Comparison of ENCODE assay signal across 8 cellular contexts in the genomic region with DNA sequence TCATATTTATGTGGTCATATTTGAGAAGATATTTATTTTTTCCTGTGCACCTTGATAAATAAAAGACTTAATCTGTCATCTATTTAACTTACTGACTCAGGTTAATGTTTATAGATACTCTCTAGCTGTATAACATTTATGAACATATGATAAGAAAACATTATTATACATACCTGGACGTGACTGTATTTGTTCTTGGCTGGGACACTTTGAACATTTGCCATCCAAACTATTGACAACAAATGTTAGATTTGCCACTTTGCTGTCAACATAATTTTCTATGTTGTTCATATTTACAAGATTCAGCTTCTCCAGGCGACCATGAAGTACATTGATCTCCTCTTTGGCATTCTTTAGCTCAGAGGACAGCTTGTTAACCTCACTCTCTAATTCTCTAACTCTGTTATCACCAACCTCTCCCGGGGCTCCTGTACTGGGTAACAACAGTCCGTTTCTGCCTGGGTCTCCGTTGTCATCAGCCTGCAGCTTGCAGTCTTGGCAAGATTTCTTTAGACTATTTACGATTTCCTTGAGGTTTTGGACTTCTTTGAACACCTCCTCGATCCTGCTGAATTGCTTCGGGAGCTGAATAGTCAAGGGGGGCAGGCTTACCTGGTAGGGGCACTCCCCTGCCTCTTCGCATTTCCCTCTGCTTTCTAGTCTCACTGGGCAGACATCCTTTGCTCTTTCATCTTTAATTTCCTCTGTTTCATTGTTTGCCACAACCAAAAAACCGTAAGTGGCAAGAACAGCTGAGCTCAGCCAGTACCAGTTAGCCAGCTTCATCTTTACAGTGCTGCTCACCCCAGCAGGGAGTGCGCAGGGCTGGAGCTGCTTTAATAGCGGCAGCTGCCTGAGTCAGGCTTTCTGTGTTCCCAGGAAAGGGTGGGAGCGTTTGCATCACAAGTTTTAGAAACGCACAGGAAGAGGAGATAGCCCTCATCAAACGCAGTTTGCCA. TPM values are rescaled to one million over a fixed set of nuclear protein-coding genes. Genes with fewer than 3 reads are reported as not detected.
DNase-seq lines count a peak whose midpoint lies in the region; ATAC-seq and TF ChIP-seq lines count a peak whose summit lies in the region.

A gene with protein sequence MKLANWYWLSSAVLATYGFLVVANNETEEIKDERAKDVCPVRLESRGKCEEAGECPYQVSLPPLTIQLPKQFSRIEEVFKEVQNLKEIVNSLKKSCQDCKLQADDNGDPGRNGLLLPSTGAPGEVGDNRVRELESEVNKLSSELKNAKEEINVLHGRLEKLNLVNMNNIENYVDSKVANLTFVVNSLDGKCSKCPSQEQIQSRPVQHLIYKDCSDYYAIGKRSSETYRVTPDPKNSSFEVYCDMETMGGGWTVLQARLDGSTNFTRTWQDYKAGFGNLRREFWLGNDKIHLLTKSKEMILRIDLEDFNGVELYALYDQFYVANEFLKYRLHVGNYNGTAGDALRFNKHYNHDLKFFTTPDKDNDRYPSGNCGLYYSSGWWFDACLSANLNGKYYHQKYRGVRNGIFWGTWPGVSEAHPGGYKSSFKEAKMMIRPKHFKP (minus strand): TSS at position 812 of the 959 bp plus-strand sequence. CDS start 26 bp downstream, at position 786.

- peak within 1 kb of the TSS; percentile 17; the same call in 1 of the 2 replicates for H3K4ac ChIP-seq in IMR-90 (ENCODE audit: low read depth, low read length)

- ATAC-seq in IMR-90 (ENCODE audit: low read depth): peak; percentile 100
- ATAC-seq in GM19328 (IDR thresholded peaks at IDR 0.05; ENCODE audit: unreplicated experiment): no peak

- H3K27me3 Mint-ChIP-seq in activated CD4-positive, alpha-beta memory T cell treated with anti-CD3 and anti-CD28 coated beads, Interleukin-2, amount 10 ng/mL, durations not matched to agents 7 days and 5 days: no peaks in the 10 kb centered on the region

- POLR2A ChIA-PET in IMR-90 (lab: Charles Lee; ENCODE audit: unreplicated experiment): no interaction called here
- POLR2A ChIA-PET in activated CD4-positive, alpha-beta memory T cell treated with anti-CD3 and anti-CD28 coated beads, Interleukin-2, amount 10 ng/mL, durations not matched to agents 7 days and 5 days (lab: Charles Lee): interaction anchor here (1.2 to 1.8 kb wide), 3 partner anchors 40 to 77 kb away, joined by 4 to 8 read pairs (median 4); a partner anchor contains a TSS

- peak within 1 kb of the TSS; percentile 48 to 73 for H4K8ac ChIP-seq in IMR-90 (ENCODE audit: low read depth in 2 of 2, low read length in 2 of 2)

- CTCF ChIA-PET in IMR-90 (lab: Yijun Ruan, JAX): no interaction called here
- CTCF ChIA-PET in activated CD4-positive, alpha-beta memory T cell treated with anti-CD3 and anti-CD28 coated beads, Interleukin-2, amount 10 ng/mL, durations not matched to agents 7 days and 5 days (lab: Charles Lee): interaction anchor here (1.3 to 2.2 kb wide), 4 partner anchors 13 to 133 kb away, joined by 3 to 13 read pairs (median 8); a partner anchor contains a TSS

- TF ChIP-seq CTCF in IMR-90 (conservative IDR thresholded peaks at IDR 0.05; ENCODE audit: low read depth, low read length) (no peak), epithelial cell of proximal tubule (conservative IDR thresholded peaks at IDR 0.05; ENCODE audit: low read depth, low read length) (no peak)

- no peaks in the 10 kb centered on the region for H3K27me3 ChIP-seq in IMR-90 (ENCODE audit: control insufficient read depth, insufficient read depth, low read length)
- no peaks in the 10 kb centered on the region for H3K27me3 ChIP-seq in muscle layer of duodenum (ENCODE audit: low read depth, low read length)
- no peaks in the 10 kb centered on the region for H3K27me3 ChIP-seq in thymus (ENCODE audit: control insufficient read depth, insufficient read depth)

- no peak within 1 kb of the TSS for H2AK9ac ChIP-seq in IMR-90 (replicated peaks; ENCODE audit: low read depth, low read length, poor library complexity)

- peak within 1 kb of the TSS; percentile 77; the same call in 1 of the 2 replicates for H2BK20ac ChIP-seq in IMR-90 (ENCODE audit: low read depth, low read length)

- H2BK5ac ChIP-seq in IMR-90 (ENCODE audit: low read depth, low read length, poor library complexity, severe bottlenecking): no peak within 1 kb of the TSS

- H3K9me1 ChIP-seq in IMR-90 (ENCODE audit: insufficient read depth, low read length): peaks cover 3% of the 10 kb centered on the region; the same call in 1 of the 2 replicates

- peaks cover 4% of the 10 kb centered on the region for H3K36me3 Mint-ChIP-seq in activated CD4-positive, alpha-beta memory T cell treated with anti-CD3 and anti-CD28 coated beads, Interleukin-2, amount 10 ng/mL, durations not matched to agents 7 days and 5 days (ENCODE audit: low read depth)

- no peaks in the 10 kb centered on the region for H3K79me1 ChIP-seq in IMR-90 (ENCODE audit: low read depth in 1 of 2, low read length in 2 of 2)

- in situ Hi-C loops in IMR-90 (cut with MboI; ENCODE audit: low sequenced_read_pairs): no loop called here

- H3K36me3 ChIP-seq in IMR-90 (ENCODE audit: control insufficient read depth, insufficient read depth, low read length) (no peaks in the 10 kb centered on the region; the same call in 1 of the 2 replicates), muscle layer of duodenum (ENCODE audit: control insufficient read depth in 1 of 2, insufficient read depth in 2 of 2, low read length in 2 of 2) (peaks cover 0 to 3% of the 10 kb centered on the region in 2 donors), thymus (ENCODE audit: control insufficient read depth, insufficient read depth) (no peaks in the 10 kb centered on the region)

- peak within 1 kb of the TSS; percentile 39 for H4K5ac ChIP-seq in IMR-90 (ENCODE audit: low read depth, low read length)

- peak within 1 kb of the TSS; percentile 48; the same call in 1 of the 2 replicates for H4K91ac ChIP-seq in IMR-90 (ENCODE audit: insufficient read depth, low read depth, low read length)

- no peak within 1 kb of the TSS for H3K56ac ChIP-seq in IMR-90 (ENCODE audit: extremely low read depth, insufficient read depth, low read length)

- H3K18ac ChIP-seq in IMR-90 (ENCODE audit: low read depth, low read length): peak within 1 kb of the TSS; percentile 26; the same call in 1 of the 2 replicates

- H3K9ac ChIP-seq in IMR-90 (ENCODE audit: low read depth, low read length): peak within 1 kb of the TSS; percentile 82

- no peak for TF ChIP-seq RAD21 in IMR-90 (IDR thresholded peaks at IDR 0.05; ENCODE audit: low read length)

- no peaks in the 10 kb centered on the region for H3K9me3 ChIP-seq in IMR-90 (ENCODE audit: control insufficient read depth, insufficient read depth, low read length)
- H3K9me3 ChIP-seq in muscle layer of duodenum (ENCODE audit: control insufficient read depth in 1 of 2, low read length in 2 of 2): no peaks in the 10 kb centered on the region
- no peaks in the 10 kb centered on the region for H3K9me3 ChIP-seq in thymus (ENCODE audit: control insufficient read depth)

- peak within 1 kb of the TSS; percentile 40; the same call in 1 of the 2 replicates for H3K27ac ChIP-seq in IMR-90 (ENCODE audit: insufficient read depth, low read length)
- H3K27ac ChIP-seq in muscle layer of duodenum (ENCODE audit: low read length): peak within 1 kb of the TSS; percentile 93
- H3K27ac ChIP-seq in thymus (ENCODE audit: low read depth): peak within 1 kb of the TSS; percentile 11

- H3K27ac Mint-ChIP-seq in activated CD4-positive, alpha-beta memory T cell treated with anti-CD3 and anti-CD28 coated beads, Interleukin-2, amount 10 ng/mL, durations not matched to agents 7 days and 5 days: peak within 1 kb of the TSS; percentile 61

- H3K23ac ChIP-seq in IMR-90 (ENCODE audit: low read depth, low read length): peak within 1 kb of the TSS; percentile 31; the same call in 1 of the 2 replicates

- DNase-seq in AG20443 (ENCODE audit: low spot score) (peak; percentile 83), IMR-90 (peak; percentile 67), epithelial cell of proximal tubule (ENCODE audit: low read depth) (no peak), GM19238 (ENCODE audit: insufficient read length, low spot score) (no peak)
- DNase-seq in activated CD4-positive, alpha-beta memory T cell treated with anti-CD3 and anti-CD28 coated beads, Interleukin-2, amount 10 ng/mL, durations not matched to agents 7 days and 5 days: peak; percentile 44

- no TSS peak for BruUV-seq in IMR-90 (replicated peaks; lab: Mats Ljungman, UMichigan)

- H2AK5ac ChIP-seq in IMR-90 (ENCODE audit: low read depth, low read length): no peak within 1 kb of the TSS

- H3K4me3 Mint-ChIP-seq in activated CD4-positive, alpha-beta memory T cell treated with anti-CD3 and anti-CD28 coated beads, Interleukin-2, amount 10 ng/mL, durations not matched to agents 7 days and 5 days: peak within 1 kb of the TSS; percentile 78

- no peaks in the 10 kb centered on the region for H4K20me1 ChIP-seq in IMR-90 (ENCODE audit: insufficient read depth, low read length)

- 10% methylated on average over 2 of the region's 15 CpGs; no CpG with 5 or more reads in 1 of the 2 experiments for WGBS in IMR-90 (ENCODE audit: extremely low coverage in 2 of 2, insufficient read length in 1 of 2), 2 experiments
- 9% methylated on average over 15 of the region's 15 CpGs for WGBS in thymus

- H3K4me1 ChIP-seq in IMR-90 (ENCODE audit: control insufficient read depth, insufficient read depth, low read length) (no peaks in the 10 kb centered on the region; the same call in none of the 2 replicates), muscle layer of duodenum (ENCODE audit: control insufficient read depth in 1 of 2, insufficient read depth in 2 of 2, low read length in 2 of 2) (peaks cover 0 to 9% of the 10 kb centered on the region in 2 donors), thymus (ENCODE audit: control insufficient read depth, insufficient read depth, low read length) (peaks cover 3% of the 10 kb centered on the region)

- peak within 1 kb of the TSS; percentile 50 for H2BK120ac ChIP-seq in IMR-90 (ENCODE audit: low read depth, low read length)

- peak within 1 kb of the TSS; percentile 31 for H3K14ac ChIP-seq in IMR-90 (replicated peaks; ENCODE audit: low read depth, low read length)

- H3K9me3 Mint-ChIP-seq in activated CD4-positive, alpha-beta memory T cell treated with anti-CD3 and anti-CD28 coated beads, Interleukin-2, amount 10 ng/mL, durations not matched to agents 7 days and 5 days: no peaks in the 10 kb centered on the region

- H3K4me3 ChIP-seq in IMR-90 (ENCODE audit: insufficient read depth, low read depth, low read length): peak within 1 kb of the TSS; percentile 50
- H3K4me3 ChIP-seq in epithelial cell of proximal tubule (ENCODE audit: low read depth, low read length): peak within 1 kb of the TSS; percentile 53
- peak within 1 kb of the TSS; percentile 89 to 90 for H3K4me3 ChIP-seq in muscle layer of duodenum (ENCODE audit: low read depth in 1 of 2, low read length in 2 of 2)
- peak within 1 kb of the TSS; percentile 8 for H3K4me3 ChIP-seq in thymus (ENCODE audit: low read length)

- peak within 1 kb of the TSS; percentile 52; the same call in 1 of the 3 replicates for H2BK15ac ChIP-seq in IMR-90 (ENCODE audit: low read depth, low read length)

- peak within 1 kb of the TSS; percentile 84 for H2AFZ ChIP-seq in IMR-90 (replicated peaks; ENCODE audit: low read length, poor library complexity)

- intact Hi-C loops in IMR-90 (cut with micrococcal nuclease): loop anchor here (5.0 kb wide), 1 partner anchor 38 kb away; no protein-coding TSS in a partner anchor

- H3K4me1 Mint-ChIP-seq in activated CD4-positive, alpha-beta memory T cell treated with anti-CD3 and anti-CD28 coated beads, Interleukin-2, amount 10 ng/mL, durations not matched to agents 7 days and 5 days: peaks cover 46% of the 10 kb centered on the region

- TF ChIP-seq POLR2A in IMR-90 (IDR thresholded peaks at IDR 0.05; ENCODE audit: low read depth, low read length): no peak

- peak within 1 kb of the TSS; percentile 85 for H3K4me2 ChIP-seq in IMR-90 (ENCODE audit: low read depth, low read length)

- dilution Hi-C loops in IMR-90 (cut with HindIII; ENCODE audit: low sequenced_read_pairs, unreplicated experiment): no loop called here

RNA-seq across cellular contexts. Expression of the gene that starts here (rescaled TPM):
- total RNA-seq in IMR-90 (2012; rRNA removed) (0.56 and 1.3 TPM in 2 replicates), epithelial cell of proximal tubule (not detected in 2 replicates)
- polyA plus RNA-seq in IMR-90 (2012; rRNA removed) (0.32 and 0.47 TPM in 2 replicates), thymus (23.2 TPM)
- polyA plus RNA-seq in IMR-90 (2012; cell fraction: cytosol; rRNA removed): 0.16 and 0.18 TPM in 2 replicates
- polyA plus RNA-seq in IMR-90 (2012; cell fraction: nucleus; rRNA removed; ENCODE audit: low replicate concordance): 0.10 TPM in 1 of 2 replicates, not detected in the other
- 1 to 10 TPM; 4.1 to 4.2 TPM for total RNA-seq in activated CD4-positive, alpha-beta memory T cell treated with anti-CD3 and anti-CD28 coated beads, Interleukin-2, amount 10 ng/mL, durations not matched to agents 7 days and 5 days

Comparison
In these comparisons a context has a peak if more than half of its experiments do, and no peak if none do; other contexts are left out.
1. RNA of the gene that starts here (polyA plus RNA-seq): 23.2 TPM in thymus (single experiment); 0.10 to 0.47 TPM in IMR-90; every median in the first group is over 10 times any median in the second.
2. DNase-seq: peak in AG20443 (single experiment), IMR-90 (single experiment) and activated CD4-positive, alpha-beta memory T cell treated with anti-CD3 and anti-CD28 coated beads, Interleukin-2, amount 10 ng/mL, durations not matched to agents 7 days and 5 days (single experiment); none in epithelial cell of proximal tubule (single experiment) and GM19238 (single experiment).
3. H3K27ac ChIP-seq: peak in every context shown above with its lines; median percentile 93 in muscle layer of duodenum; 40 in IMR-90; 11 in thymus.
4. H3K4me3 ChIP-seq: peak in every context shown above with its lines; median percentile 90 in muscle layer of duodenum; 53 in epithelial cell of proximal tubule; 50 in IMR-90; 8 in thymus.